In the genomic region with DNA sequence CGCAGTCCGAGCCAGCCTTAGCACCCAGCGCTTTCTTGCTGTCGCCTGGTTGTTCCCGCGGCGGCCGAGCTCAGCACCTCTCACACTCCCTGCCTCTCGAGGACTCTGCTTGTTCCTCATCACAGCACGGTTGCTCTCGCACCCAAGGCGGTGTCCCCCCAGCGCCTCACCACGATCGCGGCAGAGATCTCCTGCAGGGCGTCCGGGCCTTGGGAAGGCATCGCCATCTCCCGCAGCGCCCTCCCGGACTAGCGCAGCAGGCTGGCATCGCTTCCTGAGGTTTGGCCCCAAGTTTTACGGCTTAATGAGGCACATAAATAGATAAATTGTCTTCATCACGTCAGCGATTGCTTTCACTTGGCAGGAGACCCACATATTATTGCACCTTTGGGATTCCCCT, we compare ENCODE assay signal across 20 cellular contexts.
"Had no signal": no experiment of that assay in that cellular context is flagged by ENCODE, and none has a peak within 500 bp of the region (broad histone marks: within the 10 kb centered on the region; RNA-seq: fewer than 3 reads in every experiment).

No MANE protein-coding gene starts in this region.

- H3K4me3 ChIP-seq: right atrium auricular region, stomach, tibial artery had no signal

- H3K27ac ChIP-seq: right atrium auricular region, stomach, tibial artery had no signal

- ATAC-seq: activated CD4-positive, alpha-beta T cell treated with anti-CD3 and anti-CD28 coated beads for 36 hours; activated CD8-positive, alpha-beta memory T cell treated with anti-CD3 and anti-CD28 coated beads, Interleukin-2, amount 10 ng/mL, durations not matched to agents 7 days and 5 days; activated CD8-positive, alpha-beta T cell treated with anti-CD3 and anti-CD28 coated beads, Interleukin-2, amount 10 ng/mL, durations not matched to agents 7 days and 5 days; activated naive CD8-positive, alpha-beta T cell treated with anti-CD3 and anti-CD28 coated beads, Interleukin-2, amount 50 U/mL, for 24 hours; esophagus mucosa; left ventricle myocardium superior; naive thymus-derived CD4-positive, alpha-beta T cell; stimulated activated naive B cell treated with anti-CD40 and anti-IgM and Interleukin-4, amounts not matched to agents 10 μg/mL and 1 μg/mL and 100 μg/mL, for 72 hours had no signal

- H3K9me3 ChIP-seq: right atrium auricular region had no signal

- H3K36me3 ChIP-seq: right atrium auricular region, stomach, tibial artery had no signal

- H3K27me3 ChIP-seq: right atrium auricular region, stomach, tibial artery had no signal

- DNase-seq: activated CD4-positive, alpha-beta T cell treated with anti-CD3 and anti-CD28 coated beads for 36 hours; activated CD4-positive, CD25-positive, alpha-beta regulatory T cell; activated CD8-positive, alpha-beta memory T cell treated with anti-CD3 and anti-CD28 coated beads, Interleukin-2, amount 10 ng/mL, durations not matched to agents 7 days and 5 days; activated CD8-positive, alpha-beta T cell treated with anti-CD3 and anti-CD28 coated beads, Interleukin-2, amount 10 ng/mL, durations not matched to agents 7 days and 5 days; activated naive CD8-positive, alpha-beta T cell treated with anti-CD3 and anti-CD28 coated beads, Interleukin-2, amount 50 U/mL, for 24 hours; activated T-cell treated with anti-CD3 and anti-CD28 coated beads, Interleukin-2, amount 50 U/mL, for 48 hours; amygdala; caudate nucleus; endodermal cell; foreskin melanocyte; left ventricle myocardium superior; naive thymus-derived CD4-positive, alpha-beta T cell; occipital lobe; stimulated activated CD4-positive, alpha-beta T cell treated with anti-CD3 and anti-CD28 coated beads, Interleukin-15, amount 100 ng/mL, for 24 hours; stimulated activated CD4-positive, alpha-beta T cell treated with anti-CD3 and anti-CD28 coated beads, Interleukin-2, amount 100 ng/mL, for 24 hours; stimulated activated naive B cell treated with anti-CD40 and anti-IgM and Interleukin-4, amounts not matched to agents 10 μg/mL and 1 μg/mL and 100 μg/mL, for 72 hours; stomach; tibial artery had no signal

- H3K4me1 ChIP-seq: right atrium auricular region, stomach, tibial artery had no signal
